Comparison of ENCODE assay signal across 9 cellular contexts in the genomic region with DNA sequence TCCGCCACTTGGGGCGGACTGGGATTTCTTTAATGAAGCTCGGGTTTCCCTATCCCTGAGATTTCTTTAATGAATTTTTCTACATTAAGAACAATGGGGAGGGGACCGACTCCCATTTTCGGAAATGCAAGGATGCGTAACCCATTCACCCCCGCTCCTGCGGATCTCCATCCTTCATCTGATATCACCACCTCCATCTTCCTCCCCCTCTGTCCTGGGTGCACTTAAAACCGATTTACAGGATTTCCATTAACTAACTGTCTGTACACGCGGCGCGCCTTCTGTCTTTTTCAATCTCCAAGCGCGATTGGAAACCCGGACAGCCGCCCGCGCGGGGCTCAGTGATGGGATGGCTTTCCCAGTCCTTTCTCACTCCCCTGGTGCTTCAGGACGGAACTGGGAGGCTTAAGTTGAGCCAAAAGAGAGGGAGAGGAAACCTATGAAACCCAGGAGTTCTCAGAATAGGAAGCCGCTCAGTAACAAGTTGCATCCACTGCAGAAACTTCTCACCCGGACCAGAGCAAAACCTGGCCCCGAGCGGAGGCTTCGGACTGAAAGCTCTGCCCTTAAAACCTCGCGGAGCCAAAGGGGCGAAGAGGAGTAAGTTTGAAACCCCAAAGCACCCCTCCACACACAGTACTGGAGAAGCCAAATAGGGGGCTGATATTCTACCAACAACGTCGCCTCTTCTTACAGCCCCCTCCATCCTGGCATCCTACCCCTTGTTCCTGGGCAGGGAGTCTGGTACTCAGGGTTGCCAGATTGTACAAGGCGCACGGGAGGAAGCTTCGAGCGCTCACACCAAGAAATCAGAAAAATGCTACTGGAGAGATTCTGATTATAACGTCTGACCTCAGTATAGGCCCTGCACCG. TPM values are rescaled to one million over a fixed set of nuclear protein-coding genes. Genes with fewer than 3 reads are reported as not detected.
DNase-seq lines count a peak whose midpoint lies in the region; ATAC-seq, FAIRE-seq and TF ChIP-seq lines count a peak whose summit lies in the region.
"Had no signal": no experiment of that assay in that cellular context is flagged by ENCODE, and none has a peak within 500 bp of the region (broad histone marks: within the 10 kb centered on the region; RNA-seq: fewer than 3 reads in every experiment).

No MANE protein-coding gene starts in this region.

- H3K23me2 ChIP-seq in H1 (ENCODE audit: low read depth, low read length) = peaks cover 45% of the 10 kb centered on the region

- intact Hi-C loops in naive thymus-derived CD4-positive, alpha-beta T cell (cut with micrococcal nuclease) = loop anchor here in 1 of 2 donors (5.0 to 10.0 kb wide), 3 partner anchors 632 to 1529 kb away; no protein-coding TSS in a partner anchor

- no peak for FAIRE-seq in H1 (lab: Jason Lieb, UNC)

- peaks cover 0 to 11% (median 0%) of the 10 kb centered on the region in 5 donors for H3K36me3 Mint-ChIP-seq in naive thymus-derived CD4-positive, alpha-beta T cell

- peaks cover 84 to 94% (median 86%) of the 10 kb centered on the region in 5 donors for H3K27me3 Mint-ChIP-seq in naive thymus-derived CD4-positive, alpha-beta T cell

- H3K27me3 ChIP-seq in HUES64 (ENCODE audit: insufficient read depth, low read length) = peaks cover 84% of the 10 kb centered on the region
- peaks cover 40 to 73% (median 69%) of the 10 kb centered on the region in 4 experiments for H3K27me3 ChIP-seq in H1 (replicated peaks in 1 of 4; ENCODE audit: control insufficient read depth in 3 of 4, extremely low read depth in 1 of 4, insufficient read depth in 3 of 4, low read length in 3 of 4)
- peaks cover 4 to 30% of the 10 kb centered on the region in 2 donors for H3K27me3 ChIP-seq in naive thymus-derived CD4-positive, alpha-beta T cell (ENCODE audit: control insufficient read depth in 2 of 2, insufficient read depth in 2 of 2, low read length in 2 of 2)

- H3K4me3 Mint-ChIP-seq in naive thymus-derived CD4-positive, alpha-beta T cell = peak overlapping the region; percentile 77 to 92 (median 80)

- no peak overlapping the region for H3K27ac Mint-ChIP-seq in naive thymus-derived CD4-positive, alpha-beta T cell

- no peak overlapping the region; the same call in 1 of the 2 replicates for H3K18ac ChIP-seq in H1 (ENCODE audit: extremely low read depth, low read length)

- H3K27ac ChIP-seq in HUES64 (ENCODE audit: low read depth, low read length) = no peak overlapping the region
- no peak overlapping the region for H3K27ac ChIP-seq in H1 (ENCODE audit: low read depth, low read length)
- H3K27ac ChIP-seq in naive thymus-derived CD4-positive, alpha-beta T cell (ENCODE audit: low read depth, low read length) = no peak overlapping the region

- no peak overlapping the region for H3K14ac ChIP-seq in H1 (ENCODE audit: insufficient read length)

- 0 out of 2 replicates have a peak overlapping the region, but pooled peaks have one; percentile 87 for H2BK20ac ChIP-seq in H1 (ENCODE audit: low read length)

- H3K4me1 ChIP-seq in HUES64 (ENCODE audit: insufficient read depth, low read length) (peaks cover 21% of the 10 kb centered on the region; the same call in 1 of the 2 replicates), H1 (replicated peaks in 1 of 4; ENCODE audit: control insufficient read depth in 3 of 4, insufficient read depth in 4 of 4, low read length in 3 of 4) (peaks cover 0 to 29% (median 9%) of the 10 kb centered on the region in 4 experiments; a peak in 4 of 7 replicates)
- H3K4me1 ChIP-seq in naive thymus-derived CD4-positive, alpha-beta T cell (ENCODE audit: control insufficient read depth in 2 of 2, insufficient read depth in 2 of 2, low read length in 2 of 2) = peaks cover 24 to 45% of the 10 kb centered on the region in 2 donors

- CTCF ChIA-PET in H1 (lab: Charles Lee; ENCODE audit: partially characterized antibody) = interaction anchor here (0.6 to 11.0 kb wide), 12 partner anchors 14 to 1467 kb away, joined by 3 to 104 read pairs (median 7); no protein-coding TSS in a partner anchor
- CTCF ChIA-PET in naive thymus-derived CD4-positive, alpha-beta T cell (lab: Charles Lee) = interaction anchor here (1.1 kb wide), 1 partner anchor 34 kb away, joined by 4 read pairs; no protein-coding TSS in a partner anchor

- TF ChIP-seq RAD21 in H1 (IDR thresholded peaks at IDR 0.05 in 1 of 2, conservative IDR thresholded peaks at IDR 0.05 in 1 of 2; ENCODE audit: low read depth in 2 of 2, low read length in 2 of 2) = no peak

- peak overlapping the region; percentile 97 to 99 for H3K4me2 ChIP-seq in H1 (ENCODE audit: insufficient read depth in 1 of 2, low read depth in 2 of 2, low read length in 2 of 2)

- H2AFZ ChIP-seq in H1 (ENCODE audit: low read length) = peak overlapping the region; percentile 95

- H3K4me3 ChIP-seq in AG10803 (ENCODE audit: low read length) = peak overlapping the region; percentile 100
- peak overlapping the region; percentile 69 for H3K4me3 ChIP-seq in HUES64 (ENCODE audit: low read length)
- peak overlapping the region; percentile 55 to 77 (median 66) for H3K4me3 ChIP-seq in H1 (ENCODE audit: extremely low read depth in 1 of 4, insufficient read depth in 2 of 4, low read depth in 3 of 4, low read length in 4 of 4)
- H3K4me3 ChIP-seq in naive thymus-derived CD4-positive, alpha-beta T cell (ENCODE audit: low read length) = peak overlapping the region; percentile 33

- no peak overlapping the region for H3K56ac ChIP-seq in H1 (replicated peaks; ENCODE audit: insufficient read length, low read depth, low read length)

- no peak for TF ChIP-seq POLR2A in H1 (IDR thresholded peaks at IDR 0.05; ENCODE audit: control extremely low read depth in 1 of 2, low read depth in 2 of 2, low read length in 2 of 2)

- no peak for TF ChIP-seq EP300 in H1 (IDR thresholded peaks at IDR 0.05; ENCODE audit: borderline replicate concordance in 1 of 2, low read depth in 2 of 2, low read length in 2 of 2)

- no peak overlapping the region for H2AK5ac ChIP-seq in H1 (ENCODE audit: low read depth, low read length)

- no peaks in the 10 kb centered on the region for H3K36me3 ChIP-seq in HUES64 (ENCODE audit: insufficient read depth, low read length)
- no peaks in the 10 kb centered on the region for H3K36me3 ChIP-seq in H1 (ENCODE audit: control insufficient read depth in 2 of 4, insufficient read depth in 4 of 4, low read length in 3 of 4)
- no peaks in the 10 kb centered on the region for H3K36me3 ChIP-seq in naive thymus-derived CD4-positive, alpha-beta T cell (ENCODE audit: control insufficient read depth in 2 of 3, insufficient read depth in 3 of 3, low read length in 3 of 3)

- DNase-seq in AG10803 (ENCODE audit: low read depth) (peak; percentile 57), H1 (ENCODE audit: low read depth in 1 of 2, low spot score in 2 of 2) (peak in 1 of 2 experiments; percentile 66), HUDEP-2 (lab: John Stamatoyannopoulos, UW; ENCODE audit: unreplicated experiment in 76 of 76) (no peak), DMS114 treated with DMSO at 0.1 percent for 48 hours (lab: John Stamatoyannopoulos, UW; ENCODE audit: unreplicated experiment) (no peak)
- no peak for DNase-seq in naive thymus-derived CD4-positive, alpha-beta T cell
- DNase-seq: NK-92 treated with Interleukin-12 subunit alpha and Interleukin-12 subunit beta, amount 100 ng/mL, for 24 hours had no signal

- no peaks in the 10 kb centered on the region for H3K79me1 ChIP-seq in H1 (ENCODE audit: low read depth, low read length)

- peak overlapping the region; percentile 27 for H4K91ac ChIP-seq in H1 (replicated peaks; ENCODE audit: insufficient read length, low read length)

- H2BK12ac ChIP-seq in H1 (ENCODE audit: low read depth, low read length) = peak overlapping the region; percentile 89; the same call in 1 of the 2 replicates

- H4K8ac ChIP-seq in H1 (ENCODE audit: extremely low read depth, insufficient read depth, low read length) = no peak overlapping the region

- peaks cover 0 to 2% of the 10 kb centered on the region in 2 experiments for H4K20me1 ChIP-seq in H1 (replicated peaks in 1 of 2; ENCODE audit: control insufficient read depth in 1 of 2, insufficient read depth in 2 of 2, low read length in 2 of 2)

- POLR2A ChIA-PET in H1 (lab: Charles Lee; ENCODE audit: partially characterized antibody) = interaction anchor here (1.0 to 1.4 kb wide), 3 partner anchors 11 to 395 kb away, joined by 3 to 4 read pairs (median 3); a partner anchor contains a TSS
- POLR2A ChIA-PET in naive thymus-derived CD4-positive, alpha-beta T cell (lab: Charles Lee) = no interaction called here

- no peak overlapping the region for H3K23ac ChIP-seq in H1 (ENCODE audit: insufficient read length)

- no peak for ATAC-seq in naive thymus-derived CD4-positive, alpha-beta T cell
- ATAC-seq in HG03565 (IDR thresholded peaks at IDR 0.05; ENCODE audit: unreplicated experiment) (no peak), HG03342 (IDR thresholded peaks at IDR 0.05; ENCODE audit: unreplicated experiment) (no peak)

- peaks cover 43 to 69% (median 61%) of the 10 kb centered on the region in 7 donors for H3K4me1 Mint-ChIP-seq in naive thymus-derived CD4-positive, alpha-beta T cell

- peak overlapping the region; percentile 56 for H2BK120ac ChIP-seq in H1 (replicated peaks; ENCODE audit: low read depth, low read length)

- no peak overlapping the region for H4K5ac ChIP-seq in H1 (ENCODE audit: insufficient read length, low read depth, low read length)

- H3K9ac ChIP-seq in HUES64 (ENCODE audit: low read depth, low read length) (no peak overlapping the region), H1 (replicated peaks in 1 of 4; ENCODE audit: extremely low read depth in 1 of 4, low read depth in 3 of 4, low read length in 3 of 4) (no peak overlapping the region; a peak in 1 of 7 replicates)

- no peak overlapping the region for H2BK15ac ChIP-seq in H1 (ENCODE audit: low read length)

- H3K79me2 ChIP-seq in H1 (ENCODE audit: control insufficient read depth in 1 of 2, insufficient read depth in 2 of 2, low read length in 2 of 2) = no peaks in the 10 kb centered on the region

- TF ChIP-seq CTCF in AG10803 (conservative IDR thresholded peaks at IDR 0.05; ENCODE audit: low read length) (peak; percentile 25), H1 (IDR thresholded peaks at IDR 0.05; ENCODE audit: control extremely low read depth in 1 of 3, insufficient read depth in 1 of 3, low read depth in 1 of 3, low read length in 3 of 3) (no peak)

- peaks cover 0 to 2% (median 0%) of the 10 kb centered on the region in 11 donors for H3K9me3 Mint-ChIP-seq in naive thymus-derived CD4-positive, alpha-beta T cell

- WGBS in HUES64 = 2% methylated on average over 37 of the region's 37 CpGs
- 2% methylated on average over 36 of the region's 37 CpGs; no CpG with 5 or more reads in 1 of the 2 experiments for WGBS in H1 (ENCODE audit: extremely low coverage in 1 of 2, insufficient coverage in 1 of 2, insufficient read length in 1 of 2, insufficient replicate concordance in 2 of 2, low coverage in 1 of 2, low lambda C conversion rate in 2 of 2, missing lambda C conversion rate in 1 of 2), 2 experiments

- H2BK5ac ChIP-seq in H1 (ENCODE audit: low read depth, low read length) = no peak overlapping the region

- H3K4ac ChIP-seq in H1 (replicated peaks; ENCODE audit: insufficient read length, low read depth, low read length) = no peak overlapping the region

- no peaks in the 10 kb centered on the region for H3K9me3 ChIP-seq in HUES64 (ENCODE audit: insufficient read depth, low read depth, low read length)
- no peaks in the 10 kb centered on the region for H3K9me3 ChIP-seq in H1 (ENCODE audit: insufficient read depth in 2 of 2, low read depth in 1 of 2, low read length in 1 of 2)
- no peaks in the 10 kb centered on the region for H3K9me3 ChIP-seq in naive thymus-derived CD4-positive, alpha-beta T cell (ENCODE audit: control insufficient read depth in 2 of 3, low read length in 3 of 3)

RNA-seq across cellular contexts. Expression of a gene that starts 0.7 kb away (rescaled TPM):
- polyA plus RNA-seq in HUES64 (2013, experiment 1 of 2) = 1.5 TPM
- polyA plus RNA-seq in HUES64 (2013, experiment 2 of 2) = 2.2 TPM
- 4.7 TPM in 2 replicates for total RNA-seq in H1 (2021; fragmentation: NEBNext Ultra II Directional; extraction: Animal tissue kit (Norgen Biotek cat#: 25700))
- 1.4 TPM in 2 replicates for polyA plus RNA-seq in H1 (2011; rRNA removed)
- polyA plus RNA-seq in H1 (2011; cell fraction: cytosol; rRNA removed) = 1.9 TPM
- polyA plus RNA-seq in H1 (2011; cell fraction: nucleus; rRNA removed) = 5.7 TPM
- 1.9 to 3.1 TPM (median 2.6 TPM) in 4 replicates for polyA plus RNA-seq in H1 (2012, experiment 1 of 2)
- 0.46 TPM for polyA plus RNA-seq in H1 (2012, experiment 2 of 2)
- polyA plus RNA-seq in H1 (2013, experiment 1 of 2) = 4.2 TPM
- 4.3 TPM for polyA plus RNA-seq in H1 (2013, experiment 2 of 2)
- 12.9 and 13.0 TPM in 2 replicates for polyA minus RNA-seq in H1 (2011; rRNA and poly(A)+ RNA removed)
- 4.8 TPM for polyA minus RNA-seq in H1 (2011; cell fraction: cytosol; rRNA and poly(A)+ RNA removed)
- polyA minus RNA-seq in H1 (2011; cell fraction: nucleus; rRNA and poly(A)+ RNA removed) = 10.4 TPM
- under 1 TPM in 1 of 5 experiments, not detected in 4; 0.27 TPM for total RNA-seq in naive thymus-derived CD4-positive, alpha-beta T cell
- not detected for polyA plus RNA-seq in naive thymus-derived CD4-positive, alpha-beta T cell

RNA-seq across cellular contexts. Expression of a gene that starts 37.0 kb away (rescaled TPM):
- 230 TPM for polyA plus RNA-seq in HUES64 (2013, experiment 1 of 2)
- polyA plus RNA-seq in HUES64 (2013, experiment 2 of 2) = 208 TPM
- 456 and 468 TPM in 2 replicates for total RNA-seq in H1 (2021; fragmentation: NEBNext Ultra II Directional; extraction: Animal tissue kit (Norgen Biotek cat#: 25700))
- polyA plus RNA-seq in H1 (2011; rRNA removed) = 198 and 262 TPM in 2 replicates
- 257 TPM for polyA plus RNA-seq in H1 (2011; cell fraction: cytosol; rRNA removed)
- 167 TPM for polyA plus RNA-seq in H1 (2011; cell fraction: nucleus; rRNA removed)
- 351 to 525 TPM (median 436 TPM) in 4 replicates for polyA plus RNA-seq in H1 (2012, experiment 1 of 2)
- polyA plus RNA-seq in H1 (2012, experiment 2 of 2) = 2,411 TPM
- 1,987 TPM for polyA plus RNA-seq in H1 (2013, experiment 1 of 2)
- polyA plus RNA-seq in H1 (2013, experiment 2 of 2) = 1,925 TPM
- polyA minus RNA-seq in H1 (2011; rRNA and poly(A)+ RNA removed) = 31.6 and 33.7 TPM in 2 replicates
- polyA minus RNA-seq in H1 (2011; cell fraction: cytosol; rRNA and poly(A)+ RNA removed) = 32.1 TPM
- polyA minus RNA-seq in H1 (2011; cell fraction: nucleus; rRNA and poly(A)+ RNA removed) = 48.3 TPM
- total RNA-seq in naive thymus-derived CD4-positive, alpha-beta T cell = 100 to 1,000 TPM; 159 to 395 (median 183) TPM
- polyA plus RNA-seq in naive thymus-derived CD4-positive, alpha-beta T cell = 100 to 1,000 TPM; 791 to 969 TPM

Comparison
In these comparisons a context has a peak if more than half of its experiments do, and no peak if none do; other contexts are left out.
1. H3K4me3 ChIP-seq: peak in every context shown above with its lines; median percentile 100 in AG10803; 69 in HUES64; 66 in H1; 33 in naive thymus-derived CD4-positive, alpha-beta T cell.